ENCODE assay signal across 8 cellular contexts in genomic region chr15:68821190-68821897, GRCh38. TPM values are rescaled to one million over a fixed set of nuclear protein-coding genes. Genes with fewer than 3 reads are reported as not detected.
DNase-seq lines count a peak whose midpoint lies in the region; ATAC-seq, FAIRE-seq and TF ChIP-seq lines count a peak whose summit lies in the region.

No MANE protein-coding gene starts in this region.

- peak overlapping the region; percentile 95 for H3K4me3 Mint-ChIP-seq in chondrocyte (ENCODE audit: unreplicated experiment)

- peak overlapping the region; percentile 29 for H3K23ac ChIP-seq in mesendoderm (ENCODE audit: low read length)

- no peak overlapping the region for H2AK5ac ChIP-seq in mesendoderm (ENCODE audit: low read length)

- H3K79me2 ChIP-seq in mesendoderm (ENCODE audit: control insufficient read depth, insufficient read depth, low read length) = peaks cover 36% of the 10 kb centered on the region

- H3K9me3 Mint-ChIP-seq in chondrocyte (ENCODE audit: low read depth) = no peaks in the 10 kb centered on the region

- FAIRE-seq in frontal cortex (lab: Jason Lieb, UNC) = no peak

- POLR2A ChIA-PET in HEK293 (lab: Yijun Ruan, JAX) = interaction anchor here (0.6 to 1.1 kb wide), 6 partner anchors 8 to 632 kb away, joined by 3 to 6 read pairs (median 4); partner anchors contain the start of gene RPLP1

- H3K27me3 ChIP-seq in mesendoderm (ENCODE audit: insufficient read depth, low read length, poor library complexity) = peaks cover 4% of the 10 kb centered on the region

- H3K27ac ChIP-seq in HEK293 (ENCODE audit: extremely low read depth, low read depth, low read length) (peak overlapping the region; percentile 99; the same call in 1 of the 2 replicates), mesendoderm (ENCODE audit: low read depth, low read length) (peak overlapping the region; percentile 62), urinary bladder (ENCODE audit: low read depth) (peak overlapping the region; percentile 78)

- no peaks in the 10 kb centered on the region for H3K27me3 Mint-ChIP-seq in chondrocyte (ENCODE audit: low read depth)

- peak overlapping the region; percentile 97 for H3K27ac Mint-ChIP-seq in chondrocyte (ENCODE audit: unreplicated experiment)

- peaks cover 25% of the 10 kb centered on the region for H3K4me1 Mint-ChIP-seq in chondrocyte (ENCODE audit: low read depth)

- H3K36me3 ChIP-seq in HEK293 (ENCODE audit: control insufficient read depth in 2 of 2, insufficient read depth in 1 of 2, low read length in 2 of 2) = no peaks in the 10 kb centered on the region; a peak in 1 of 3 replicates
- no peaks in the 10 kb centered on the region for H3K36me3 ChIP-seq in mesendoderm (ENCODE audit: control insufficient read depth, insufficient read depth, low read length)
- no peaks in the 10 kb centered on the region for H3K36me3 ChIP-seq in urinary bladder (ENCODE audit: insufficient read depth)

- CTCF ChIA-PET in HEK293 (lab: Yijun Ruan, JAX) = no interaction called here

- peak overlapping the region; percentile 86 for H3K4me2 ChIP-seq in mesendoderm (ENCODE audit: low read length)

- peaks cover 6% of the 10 kb centered on the region for H3K79me1 ChIP-seq in mesendoderm (ENCODE audit: low read length)

- no peak overlapping the region for H3K4ac ChIP-seq in mesendoderm (ENCODE audit: low read depth, low read length)

- H3K9ac ChIP-seq in mesendoderm (ENCODE audit: low read length) = peak overlapping the region; percentile 66

- no peak overlapping the region for H4K5ac ChIP-seq in mesendoderm (ENCODE audit: low read length)

- H2BK120ac ChIP-seq in mesendoderm (ENCODE audit: low read depth, low read length) = peak overlapping the region; percentile 39

- peak overlapping the region; percentile 94 for H3K4me3 ChIP-seq in HEK293 (ENCODE audit: low read depth, low read length)
- H3K4me3 ChIP-seq in mesendoderm (ENCODE audit: low read length) = peak overlapping the region; percentile 70
- peak overlapping the region; percentile 94 for H3K4me3 ChIP-seq in urinary bladder (ENCODE audit: low read depth, low read length)

- no peaks in the 10 kb centered on the region for H3K9me3 ChIP-seq in HEK293 (ENCODE audit: control insufficient read depth, insufficient read depth, low read depth, low read length)

- no peak overlapping the region for H4K8ac ChIP-seq in mesendoderm (ENCODE audit: low read depth, low read length)

- H3K18ac ChIP-seq in mesendoderm (ENCODE audit: low read length) = peak overlapping the region; percentile 96

- H3K56ac ChIP-seq in mesendoderm (ENCODE audit: low read length) = peak overlapping the region; percentile 83

- WGBS in mesendoderm (ENCODE audit: extremely low coverage, insufficient coverage, low lambda C conversion rate) = no CpG with 5 or more reads among the region's 63 CpGs
- 2% methylated on average over 63 of the region's 63 CpGs for WGBS in urinary bladder

- H3K4me1 ChIP-seq in HEK293 (ENCODE audit: control insufficient read depth, insufficient read depth, low read length) = peaks cover 17% of the 10 kb centered on the region
- H3K4me1 ChIP-seq in mesendoderm (ENCODE audit: control insufficient read depth, low read depth, low read length) = peaks cover 7% of the 10 kb centered on the region
- no peaks in the 10 kb centered on the region for H3K4me1 ChIP-seq in urinary bladder (ENCODE audit: insufficient read depth)

- peak; percentile 7 for DNase-seq in NCI-H748 treated with DMSO at 0.1 percent for 48 hours (lab: John Stamatoyannopoulos, UW)
- no peak for DNase-seq in chondrocyte (ENCODE audit: low spot score)
- DNase-seq in mesendoderm = no peak
- DNase-seq in frontal cortex (ENCODE audit: low spot score in 2 of 2) = no peak
- DNase-seq in activated gamma-delta T cell (lab: John Stamatoyannopoulos, UW) = no peak

- ATAC-seq in GM18498 (IDR thresholded peaks at IDR 0.05; ENCODE audit: unreplicated experiment) = peak; percentile 23

- H2BK15ac ChIP-seq in mesendoderm (replicated peaks; ENCODE audit: low read depth) = no peak overlapping the region

- TF ChIP-seq CTCF in HEK293 (tag by site-specific recombination; IDR thresholded peaks at IDR 0.05) (no peak), chondrocyte (IDR thresholded peaks at IDR 0.05) (no peak)

- peaks cover 2% of the 10 kb centered on the region for H3K36me3 Mint-ChIP-seq in chondrocyte (ENCODE audit: low read depth)

- no peak overlapping the region for H2BK5ac ChIP-seq in mesendoderm (ENCODE audit: low read length)

TF ChIP-seq in HEK293, 187 proteins besides CTCF, POLR2A, EP300 and RAD21:
- no peak for TF ChIP-seq ZNF530 (tag by site-specific recombination; IDR thresholded peaks at IDR 0.05; ENCODE audit: low read depth)
- peak; percentile 61; the same call in 1 of the 2 replicates for TF ChIP-seq ZBTB8A (tag by site-specific recombination; IDR thresholded peaks at IDR 0.05)
- TF ChIP-seq ZFHX2 (tag by site-specific recombination; conservative IDR thresholded peaks at IDR 0.05) = peak; percentile 2; the same call in 1 of the 2 replicates
- TF ChIP-seq ZNF596 (tag by site-specific recombination; IDR thresholded peaks at IDR 0.05) = peak; percentile 50; the same call in 1 of the 2 replicates
- TF ChIP-seq ZNF157 (tag by site-specific recombination; IDR thresholded peaks at IDR 0.05) = no peak
- peak; percentile 15; the same call in 1 of the 2 replicates for TF ChIP-seq ZNF366 (tag by site-specific recombination; conservative IDR thresholded peaks at IDR 0.05)
- no peak for TF ChIP-seq ZNF558 (tag by site-specific recombination; IDR thresholded peaks at IDR 0.05)
- no peak for TF ChIP-seq ZNF501 (tag by site-specific recombination; IDR thresholded peaks at IDR 0.05)
- TF ChIP-seq GLIS2 (tag by site-specific recombination; IDR thresholded peaks at IDR 0.05) = peak; percentile 9; the same call in 1 of the 2 replicates
- 0 out of 2 replicates have a peak, but pooled peaks have one; percentile 6 for TF ChIP-seq SP3 (tag by site-specific recombination; IDR thresholded peaks at IDR 0.05)
- TF ChIP-seq TCF7L2 (IDR thresholded peaks at IDR 0.05; ENCODE audit: borderline replicate concordance, low read depth, low read length) = peak; percentile 27; the same call in 1 of the 2 replicates
- TF ChIP-seq ZNF600 (tag by site-specific recombination; IDR thresholded peaks at IDR 0.05) = no peak
- peak; percentile 60; the same call in 1 of the 2 replicates for TF ChIP-seq PRDM1 (tag by site-specific recombination; IDR thresholded peaks at IDR 0.05)
- TF ChIP-seq ZBTB21 (tag by site-specific recombination; IDR thresholded peaks at IDR 0.05) = no peak
- 0 out of 2 replicates have a peak, but pooled peaks have one; percentile 37 for TF ChIP-seq ZSCAN30 (tag by site-specific recombination; IDR thresholded peaks at IDR 0.05)
- TF ChIP-seq IKZF3 (tag by site-specific recombination; IDR thresholded peaks at IDR 0.05) = 0 out of 2 replicates have a peak, but pooled peaks have one; percentile 39
- TF ChIP-seq ZNF335 (tag by site-specific recombination; conservative IDR thresholded peaks at IDR 0.05) = 0 out of 2 replicates have a peak, but pooled peaks have one; percentile 51

RNA-seq across cellular contexts. Expression of gene ANP32A, which starts 0.6 kb away (rescaled TPM):
- total RNA-seq in chondrocyte (112 to 117 TPM (median 116 TPM) in 3 replicates), urinary bladder (56.3 TPM), frontal cortex (104 TPM)
- 442 TPM for polyA plus RNA-seq in mesendoderm (2013, experiment 1 of 2)
- polyA plus RNA-seq in mesendoderm (2013, experiment 2 of 2) = 440 TPM
- polyA plus RNA-seq in urinary bladder = 80.1 TPM
